In genomic region chr4:152309418-152309817, GRCh38 we compare ENCODE assay signal across 21 cellular contexts.
DNase-seq lines count a peak whose midpoint lies in the region; ATAC-seq and TF ChIP-seq lines count a peak whose summit lies in the region.
"Had no signal": no experiment of that assay in that cellular context is flagged by ENCODE, and none has a peak within 500 bp of the region (broad histone marks: within the 10 kb centered on the region; RNA-seq: fewer than 3 reads in every experiment).

No MANE protein-coding gene starts in this region.

- H3K36me3 ChIP-seq in BE2C = no peaks in the 10 kb centered on the region
- no peaks in the 10 kb centered on the region for H3K36me3 ChIP-seq in PC-9 (ENCODE audit: low read depth)
- H3K36me3 ChIP-seq: neutrophil had no signal

- H3K27ac ChIP-seq in PC-9 = 0 out of 2 replicates have a peak overlapping the region, but pooled peaks have one; percentile 56
- H3K27ac ChIP-seq: GM23248, neutrophil had no signal

- H3K9me2 ChIP-seq in PC-9 (ENCODE audit: insufficient read depth) = no peaks in the 10 kb centered on the region

- TF ChIP-seq CTCF in BE2C (IDR thresholded peaks at IDR 0.05; ENCODE audit: low read depth, low read length) (no peak), PC-9 (conservative IDR thresholded peaks at IDR 0.05) (no peak), WTC11 (IDR thresholded peaks at IDR 0.05) (no peak)

- no peak for ATAC-seq in HG02938 (IDR thresholded peaks at IDR 0.05; ENCODE audit: unreplicated experiment)
- ATAC-seq in WTC11 = no peak
- ATAC-seq in HG02981 (IDR thresholded peaks at IDR 0.05; ENCODE audit: unreplicated experiment) = no peak
- ATAC-seq: activated naive CD4-positive, alpha-beta T cell treated with anti-CD3 and anti-CD28 coated beads, Interleukin-2, amount 50 U/mL, for 72 hours; CD8-positive, alpha-beta T cell had no signal

- H3K4me3 Mint-ChIP-seq in WTC11 = no peak overlapping the region
- H3K4me3 Mint-ChIP-seq: CD8-positive, alpha-beta T cell had no signal

- H3K9me3 ChIP-seq in BE2C (no peaks in the 10 kb centered on the region), PC-9 (ENCODE audit: insufficient read depth, low read depth) (no peaks in the 10 kb centered on the region)
- H3K9me3 ChIP-seq: neutrophil had no signal

- H3K27ac Mint-ChIP-seq in WTC11 = no peak overlapping the region
- H3K27ac Mint-ChIP-seq: activated naive CD4-positive, alpha-beta T cell treated with anti-CD3 and anti-CD28 coated beads, Interleukin-2, amount 50 U/mL, for 72 hours; CD8-positive, alpha-beta T cell; IgD-negative memory B cell had no signal

- H4K20me1 ChIP-seq in PC-9 (ENCODE audit: insufficient read depth) = no peaks in the 10 kb centered on the region

- DNase-seq in BE2C = peak; percentile 14
- peak; percentile 55 for DNase-seq in EH (ENCODE audit: low read depth)
- peak; percentile 36 for DNase-seq in NCI-H1417 treated with DMSO at 0.1 percent for 48 hours (lab: John Stamatoyannopoulos, UW)
- DNase-seq in PC-9 = no peak
- DNase-seq in HEK293T (ENCODE audit: extremely low spot score) = no peak
- no peak for DNase-seq in WTC11 (ENCODE audit: low spot score)
- DNase-seq: activated CD4-positive, alpha-beta T cell treated with anti-CD3 and anti-CD28 coated beads for 4 hours; aorta; CD8-positive, alpha-beta T cell; central memory CD4-positive, alpha-beta T cell; dermis blood vessel endothelial cell; NCI-H2107; NCI-H524; T-helper 1 cell had no signal

- peak overlapping the region; percentile 56 for H3K4me2 ChIP-seq in PC-9

- CTCF ChIA-PET in PC-9 (lab: Charles Lee) = no interaction called here
- CTCF ChIA-PET in HEK293T (lab: Yijun Ruan, JAX) = no interaction called here
- CTCF ChIA-PET in WTC11 (lab: Charles Lee) = no interaction called here

- H2AFZ ChIP-seq in PC-9 = no peak overlapping the region
- H2AFZ ChIP-seq: GM23248 had no signal

- H3K27me3 ChIP-seq in BE2C (no peaks in the 10 kb centered on the region), PC-9 (ENCODE audit: insufficient read depth, low read depth) (no peaks in the 10 kb centered on the region)

- peaks cover 23% of the 10 kb centered on the region for H3K4me1 Mint-ChIP-seq in WTC11

- POLR2A ChIA-PET in PC-9 (lab: Charles Lee; ENCODE audit: unreplicated experiment) (no interaction called here), HEK293T (lab: Yijun Ruan, JAX) (no interaction called here), WTC11 (lab: Charles Lee) (no interaction called here)

- no TSS peak for BruUV-seq in PC-9 (replicated peaks; lab: Mats Ljungman, UMichigan)

- no peaks in the 10 kb centered on the region for H3K27me3 Mint-ChIP-seq in WTC11 (ENCODE audit: low read depth)
- H3K27me3 Mint-ChIP-seq: IgD-negative memory B cell had no signal

- H3K79me2 ChIP-seq in PC-9 (ENCODE audit: low read depth) = no peaks in the 10 kb centered on the region

- intact Hi-C loops in PC-9 (cut with micrococcal nuclease; ENCODE audit: unreplicated experiment) = no loop called here

- H3K36me3 Mint-ChIP-seq in WTC11 = no peaks in the 10 kb centered on the region
- H3K36me3 Mint-ChIP-seq: activated naive CD4-positive, alpha-beta T cell treated with anti-CD3 and anti-CD28 coated beads, Interleukin-2, amount 50 U/mL, for 72 hours; CD8-positive, alpha-beta T cell; IgD-negative memory B cell had no signal

- peaks cover 4% of the 10 kb centered on the region; the same call in 1 of the 2 replicates for H3K4me1 ChIP-seq in BE2C
- H3K4me1 ChIP-seq in PC-9 (replicated peaks; ENCODE audit: insufficient read depth) = peaks cover 19% of the 10 kb centered on the region

- H3F3A ChIP-seq in PC-9 (ENCODE audit: insufficient read depth, low read depth) = peaks cover 11% of the 10 kb centered on the region

- H3K4me3 ChIP-seq in BE2C (ENCODE audit: low read depth, low read length) = no peak overlapping the region
- H3K4me3 ChIP-seq in PC-9 = no peak overlapping the region
- H3K4me3 ChIP-seq: GM23248, lung had no signal

- H3K9me3 Mint-ChIP-seq in WTC11 = no peaks in the 10 kb centered on the region
- H3K9me3 Mint-ChIP-seq: activated naive CD4-positive, alpha-beta T cell treated with anti-CD3 and anti-CD28 coated beads, Interleukin-2, amount 50 U/mL, for 72 hours; CD8-positive, alpha-beta T cell had no signal

TF ChIP-seq in HEK293T, 16 proteins besides CTCF, POLR2A, EP300 and RAD21:
- TF ChIP-seq SP1 (IDR thresholded peaks at IDR 0.05) = no peak
- TF ChIP-seq HDGF (IDR thresholded peaks at IDR 0.05; ENCODE audit: borderline replicate concordance) = no peak
- TF ChIP-seq NFRKB (IDR thresholded peaks at IDR 0.05) = no peak
- TF ChIP-seq, protein P1, sequence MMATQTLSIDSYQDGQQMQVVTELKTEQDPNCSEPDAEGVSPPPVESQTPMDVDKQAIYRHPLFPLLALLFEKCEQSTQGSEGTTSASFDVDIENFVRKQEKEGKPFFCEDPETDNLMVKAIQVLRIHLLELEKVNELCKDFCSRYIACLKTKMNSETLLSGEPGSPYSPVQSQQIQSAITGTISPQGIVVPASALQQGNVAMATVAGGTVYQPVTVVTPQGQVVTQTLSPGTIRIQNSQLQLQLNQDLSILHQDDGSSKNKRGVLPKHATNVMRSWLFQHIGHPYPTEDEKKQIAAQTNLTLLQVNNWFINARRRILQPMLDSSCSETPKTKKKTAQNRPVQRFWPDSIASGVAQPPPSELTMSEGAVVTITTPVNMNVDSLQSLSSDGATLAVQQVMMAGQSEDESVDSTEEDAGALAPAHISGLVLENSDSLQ (IDR thresholded peaks at IDR 0.05) = no peak
- TF ChIP-seq FOXK2 (IDR thresholded peaks at IDR 0.05) = no peak
- no peak for TF ChIP-seq ARNT (IDR thresholded peaks at IDR 0.05)

TF ChIP-seq in WTC11, 78 proteins besides CTCF, POLR2A, EP300 and RAD21 (continues in another document):
- TF ChIP-seq ELF4 (CRISPR knock-in tag; IDR thresholded peaks at IDR 0.05; ENCODE audit: low read depth) (no peak), TP53 (CRISPR knock-in tag; IDR thresholded peaks at IDR 0.05) (no peak), TEAD1 (CRISPR knock-in tag; IDR thresholded peaks at IDR 0.05) (no peak), PRRX2 (CRISPR knock-in tag; IDR thresholded peaks at IDR 0.05) (no peak), PREB (CRISPR knock-in tag; IDR thresholded peaks at IDR 0.05; ENCODE audit: borderline replicate concordance) (no peak), PRDM15 (CRISPR knock-in tag; IDR thresholded peaks at IDR 0.05) (no peak), EMX1 (CRISPR knock-in tag; IDR thresholded peaks at IDR 0.05) (no peak), SMAD4 (CRISPR knock-in tag; IDR thresholded peaks at IDR 0.05) (no peak), STAT6 (CRISPR knock-in tag; conservative IDR thresholded peaks at IDR 0.05; ENCODE audit: low read depth) (no peak), MAX (CRISPR knock-in tag; IDR thresholded peaks at IDR 0.05) (no peak)

Comparison
In these comparisons a context has a peak if more than half of its experiments do, and no peak if none do; other contexts are left out.
1. DNase-seq: peak in BE2C (single experiment), EH (single experiment) and NCI-H1417 treated with DMSO at 0.1 percent for 48 hours (single experiment); none in PC-9 (0 of 2), HEK293T (single experiment) and WTC11 (single experiment).